Comparison of ENCODE assay signal across 12 cellular contexts in the genomic region with DNA sequence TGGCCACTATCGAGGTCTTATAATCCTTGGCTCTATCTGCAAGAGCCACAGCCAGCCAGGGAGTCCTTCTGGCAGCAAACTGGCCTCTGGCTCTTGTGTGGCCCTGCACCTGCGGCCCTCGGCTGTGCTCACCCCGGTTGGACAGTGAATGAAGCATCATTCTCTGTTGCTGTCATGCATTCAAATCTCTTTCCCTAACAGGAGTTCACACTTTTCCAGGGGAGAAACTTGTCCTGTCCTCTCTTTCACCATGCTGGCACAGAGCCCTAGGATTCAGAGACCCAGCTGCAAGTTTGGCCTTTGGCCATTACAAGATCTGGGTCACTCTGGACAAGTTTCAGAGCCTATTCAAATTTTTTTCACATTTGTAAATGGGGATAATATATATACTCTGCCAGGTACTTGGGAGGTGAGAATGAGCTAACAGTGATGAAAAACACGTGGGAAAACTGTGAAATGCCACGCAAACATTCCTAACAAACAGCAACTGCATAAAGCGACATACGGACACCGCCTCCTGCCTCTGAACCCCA. TPM values are rescaled to one million over a fixed set of nuclear protein-coding genes. Genes with fewer than 3 reads are reported as not detected.
DNase-seq lines count a peak whose midpoint lies in the region; ATAC-seq, FAIRE-seq and TF ChIP-seq lines count a peak whose summit lies in the region.
"Had no signal": no experiment of that assay in that cellular context is flagged by ENCODE, and none has a peak within 500 bp of the region (broad histone marks: within the 10 kb centered on the region; RNA-seq: fewer than 3 reads in every experiment).

No MANE protein-coding gene starts in this region.

- H3K27me3 ChIP-seq in ascending aorta, result no peaks in the 10 kb centered on the region

- ATAC-seq in Right ventricle myocardium superior (ENCODE audit: poor library complexity), result peak; percentile 7

- FAIRE-seq in urothelium cell line (lab: Jason Lieb, UNC), result no peak
- FAIRE-seq: GM12892 had no signal

- peak overlapping the region; percentile 75 to 81 for H3K27ac ChIP-seq in ascending aorta

- peak; percentile 70 for DNase-seq in AG20443 (ENCODE audit: low spot score)
- DNase-seq in ascending aorta (ENCODE audit: low spot score in 2 of 2), result no peak
- no peak for DNase-seq in Right ventricle myocardium superior
- DNase-seq in putamen (ENCODE audit: low spot score), result peak; percentile 60
- DNase-seq in urothelium cell line (ENCODE audit: low spot score), result no peak
- no peak for DNase-seq in germinal center (ENCODE audit: low spot score)
- no peak for DNase-seq in activated naive CD4-positive, alpha-beta T cell (lab: John Stamatoyannopoulos, UW)
- no peak for DNase-seq in activated CD4-positive, CD25-positive, alpha-beta regulatory T cell treated with anti-CD3 and anti-CD28 coated beads, Interleukin-2, amount 50 U/mL, for 72 hours
- DNase-seq: activated CD4-positive, alpha-beta T cell treated with anti-CD3 and anti-CD28 coated beads for 4 hours; CD8-positive, alpha-beta memory T cell; NCI-H187 had no signal

- H3K36me3 ChIP-seq in ascending aorta, result peaks cover 24 to 47% of the 10 kb centered on the region in 2 donors

- H3K9me3 ChIP-seq in ascending aorta, result no peaks in the 10 kb centered on the region

- intact Hi-C loops in ascending aorta (cut with DNase I) (loop anchor here (2.0 to 5.0 kb wide), 4 partner anchors 20 to 44 kb away; no protein-coding TSS in a partner anchor), Right ventricle myocardium superior (cut with DNase I) (no loop called here)

- no peak for TF ChIP-seq CTCF in ascending aorta (IDR thresholded peaks at IDR 0.05)

- H3K4me3 ChIP-seq in ascending aorta, result peak overlapping the region in 1 of 2 donors; percentile 29

- peaks cover 9 to 36% of the 10 kb centered on the region in 2 donors for H3K4me1 ChIP-seq in ascending aorta

RNA-seq across cellular contexts. Expression of a gene that starts 34.2 kb away (rescaled TPM):
- total RNA-seq in ascending aorta, result 118 TPM
- 42.2 TPM for total RNA-seq in Right ventricle myocardium superior

RNA-seq across cellular contexts. Expression of a gene that starts 36.8 kb away (rescaled TPM):
- total RNA-seq in ascending aorta (183 TPM), Right ventricle myocardium superior (4.2 TPM)

RNA-seq across cellular contexts. Expression of a gene that starts 57.0 kb away (rescaled TPM):
- 79.5 TPM for total RNA-seq in ascending aorta
- total RNA-seq in Right ventricle myocardium superior, result 12.0 TPM

Comparison
In these comparisons a context has a peak if more than half of its experiments do, and no peak if none do; other contexts are left out.
1. DNase-seq: peak in AG20443 (single experiment) and putamen (single experiment); none in ascending aorta (0 of 2), Right ventricle myocardium superior (single experiment), urothelium cell line (single experiment), germinal center (single experiment), activated naive CD4-positive, alpha-beta T cell (0 of 4) and activated CD4-positive, CD25-positive, alpha-beta regulatory T cell treated with anti-CD3 and anti-CD28 coated beads, Interleukin-2, amount 50 U/mL, for 72 hours (single experiment).
2. RNA of a gene that starts 36.8 kb away (total RNA-seq): 183 TPM in ascending aorta (single experiment); 4.2 TPM in Right ventricle myocardium superior (single experiment); every median in the first group is over 10 times any median in the second.